7 cellular contexts compared by ENCODE assay signal in genomic region chr1:121511455-121511854, GRCh38.
A peak's percentile ranks its signal among the peaks of the same experiment; 100 is the strongest.
DNase-seq lines count a peak whose midpoint lies in the region; ATAC-seq, FAIRE-seq and TF ChIP-seq lines count a peak whose summit lies in the region.
"Not testable (repeated sequence)": the region's sequence is repeated elsewhere in the genome, so short reads cannot be mapped to it uniquely, and the experiment has no call there.

No MANE protein-coding gene starts in this region.

- not testable (repeated sequence) for H3K36me3 ChIP-seq in kidney (ENCODE audit: control insufficient read depth in 1 of 2, insufficient read depth in 2 of 2, low read length in 2 of 2)

- ATAC-seq in sciatic nerve: not testable (repeated sequence)

- not testable (repeated sequence) for H3K27me3 Mint-ChIP-seq in activated T-helper 1 cell treated with anti-CD3 and anti-CD28 coated beads, Interleukin-12 subunit alpha, Interleukin-12 subunit beta, Interleukin-2, Interleukin-4 antibody, amounts not matched to agents 30 ng/mL and 10 ng/mL and 1 ng/mL, durations not matched to agents 14 hours and 24 hours and 36 hours (ENCODE audit: insufficient read depth); dendritic cell treated with granulocyte-macrophage colony-stimulating factor and Interleukin-4, amounts not matched to agents 40 ng/mL and 50 ng/mL, for 4 days

- not testable (repeated sequence) for H3K9ac ChIP-seq in kidney (ENCODE audit: low read length in 2 of 2)

- H3K4me1 Mint-ChIP-seq in activated T-helper 1 cell treated with anti-CD3 and anti-CD28 coated beads, Interleukin-12 subunit alpha, Interleukin-12 subunit beta, Interleukin-2, Interleukin-4 antibody, amounts not matched to agents 30 ng/mL and 10 ng/mL and 1 ng/mL, durations not matched to agents 14 hours and 24 hours and 36 hours (ENCODE audit: low read depth): peaks cover 42% of the 10 kb centered on the region
- peaks cover 28% of the 10 kb centered on the region for H3K4me1 Mint-ChIP-seq in dendritic cell treated with granulocyte-macrophage colony-stimulating factor and Interleukin-4, amounts not matched to agents 40 ng/mL and 50 ng/mL, for 4 days (ENCODE audit: low read depth)

- not testable (repeated sequence) for H3K4me3 ChIP-seq in kidney (ENCODE audit: low read length in 2 of 2)

- FAIRE-seq in kidney (lab: Jason Lieb, UNC): not testable (repeated sequence)

- peaks cover 67% of the 10 kb centered on the region for H3K9me3 Mint-ChIP-seq in activated T-helper 1 cell treated with anti-CD3 and anti-CD28 coated beads, Interleukin-12 subunit alpha, Interleukin-12 subunit beta, Interleukin-2, Interleukin-4 antibody, amounts not matched to agents 30 ng/mL and 10 ng/mL and 1 ng/mL, durations not matched to agents 14 hours and 24 hours and 36 hours
- H3K9me3 Mint-ChIP-seq in dendritic cell treated with granulocyte-macrophage colony-stimulating factor and Interleukin-4, amounts not matched to agents 40 ng/mL and 50 ng/mL, for 4 days: peaks cover 20% of the 10 kb centered on the region

- not testable (repeated sequence) for H3K4me3 Mint-ChIP-seq in activated T-helper 1 cell treated with anti-CD3 and anti-CD28 coated beads, Interleukin-12 subunit alpha, Interleukin-12 subunit beta, Interleukin-2, Interleukin-4 antibody, amounts not matched to agents 30 ng/mL and 10 ng/mL and 1 ng/mL, durations not matched to agents 14 hours and 24 hours and 36 hours; dendritic cell treated with granulocyte-macrophage colony-stimulating factor and Interleukin-4, amounts not matched to agents 40 ng/mL and 50 ng/mL, for 4 days

- H3K27ac ChIP-seq in kidney (ENCODE audit: low read depth in 2 of 2, low read length in 2 of 2): not testable (repeated sequence)

- H3K9me3 ChIP-seq in kidney (ENCODE audit: control insufficient read depth in 1 of 2, low read length in 2 of 2): not testable (repeated sequence)

- H3K27ac Mint-ChIP-seq in activated T-helper 1 cell treated with anti-CD3 and anti-CD28 coated beads, Interleukin-12 subunit alpha, Interleukin-12 subunit beta, Interleukin-2, Interleukin-4 antibody, amounts not matched to agents 30 ng/mL and 10 ng/mL and 1 ng/mL, durations not matched to agents 14 hours and 24 hours and 36 hours: peak overlapping the region; percentile 41
- H3K27ac Mint-ChIP-seq in dendritic cell treated with granulocyte-macrophage colony-stimulating factor and Interleukin-4, amounts not matched to agents 40 ng/mL and 50 ng/mL, for 4 days: peak overlapping the region; percentile 85

- peaks cover 21% of the 10 kb centered on the region for H3K36me3 Mint-ChIP-seq in activated T-helper 1 cell treated with anti-CD3 and anti-CD28 coated beads, Interleukin-12 subunit alpha, Interleukin-12 subunit beta, Interleukin-2, Interleukin-4 antibody, amounts not matched to agents 30 ng/mL and 10 ng/mL and 1 ng/mL, durations not matched to agents 14 hours and 24 hours and 36 hours (ENCODE audit: low read depth)
- not testable (repeated sequence) for H3K36me3 Mint-ChIP-seq in dendritic cell treated with granulocyte-macrophage colony-stimulating factor and Interleukin-4, amounts not matched to agents 40 ng/mL and 50 ng/mL, for 4 days (ENCODE audit: low read depth)

- TF ChIP-seq CTCF in kidney (IDR thresholded peaks at IDR 0.05; ENCODE audit: borderline replicate concordance, extremely low read depth, insufficient read depth): not testable (repeated sequence)

- intact Hi-C loops in activated T-helper 1 cell treated with anti-CD3 and anti-CD28 coated beads, Interleukin-12 subunit alpha, Interleukin-12 subunit beta, Interleukin-2, Interleukin-4 antibody, amounts not matched to agents 30 ng/mL and 10 ng/mL and 1 ng/mL, durations not matched to agents 14 hours and 24 hours and 36 hours (cut with micrococcal nuclease): loop anchor here (1.0 kb wide), 1 partner anchor 8 kb away; no protein-coding TSS in a partner anchor
- intact Hi-C loops in dendritic cell treated with granulocyte-macrophage colony-stimulating factor and Interleukin-4, amounts not matched to agents 40 ng/mL and 50 ng/mL, for 4 days (cut with micrococcal nuclease); kidney (cut with DNase I); sciatic nerve (cut with DNase I): not testable (repeated sequence)

- not testable (repeated sequence) for H3K4me1 ChIP-seq in kidney (ENCODE audit: control insufficient read depth in 1 of 2, insufficient read depth in 1 of 2, low read depth in 1 of 2, low read length in 2 of 2)

- peak; percentile 88 for DNase-seq in H4 (ENCODE audit: low spot score)
- DNase-seq in NCI-H226: peak; percentile 63
- DNase-seq in SKM-1 treated with dmso at 0.1 percent for 144 hours (lab: John Stamatoyannopoulos, UW; ENCODE audit: unreplicated experiment): peak; percentile 59
- not testable (repeated sequence) for DNase-seq in activated T-helper 1 cell treated with anti-CD3 and anti-CD28 coated beads, Interleukin-12 subunit alpha, Interleukin-12 subunit beta, Interleukin-2, Interleukin-4 antibody, amounts not matched to agents 30 ng/mL and 10 ng/mL and 1 ng/mL, durations not matched to agents 14 hours and 24 hours and 36 hours (ENCODE audit: low spot score)
- DNase-seq in kidney: peak; percentile 22
- DNase-seq in sciatic nerve (ENCODE audit: low spot score): peak; percentile 55
